ENCODE assay signal across 18 cellular contexts in genomic region chr10:78688221-78688944, GRCh38.
DNase-seq lines count a peak whose midpoint lies in the region; ATAC-seq, FAIRE-seq and TF ChIP-seq lines count a peak whose summit lies in the region.
"Had no signal": no experiment of that assay in that cellular context is flagged by ENCODE, and none has a peak within 500 bp of the region (broad histone marks: within the 10 kb centered on the region; RNA-seq: fewer than 3 reads in every experiment).

No MANE protein-coding gene starts in this region.

- FAIRE-seq in GM12891 (lab: Jason Lieb, UNC) (peak; percentile 41), bronchial epithelial cell (lab: Jason Lieb, UNC) (peak; percentile 98), D721Med (lab: Jason Lieb, UNC) (no peak)
- FAIRE-seq: RCC 7860 had no signal

- peak overlapping the region in 3 of 5 donors; percentile 57 to 80 (median 73) for H3K27ac ChIP-seq in stomach
- no peak overlapping the region for H3K27ac ChIP-seq in mammary epithelial cell (ENCODE audit: insufficient read depth, low read depth, low read length)
- H3K27ac ChIP-seq: cardiac muscle cell had no signal

- H3K27me3 ChIP-seq in bronchial epithelial cell (ENCODE audit: control insufficient read depth, insufficient read depth, low read length): peaks cover 10% of the 10 kb centered on the region
- no peaks in the 10 kb centered on the region for H3K27me3 ChIP-seq in stomach
- no peaks in the 10 kb centered on the region for H3K27me3 ChIP-seq in mammary epithelial cell (ENCODE audit: insufficient read depth, low read length)
- H3K27me3 ChIP-seq: cardiac muscle cell had no signal

- H3K4me1 ChIP-seq in stomach (peaks cover 8 to 24% (median 15%) of the 10 kb centered on the region in 4 donors), mammary epithelial cell (ENCODE audit: insufficient read depth, low read length) (no peaks in the 10 kb centered on the region)

- dilution Hi-C loops in mammary epithelial cell (cut with HindIII; ENCODE audit: low sequenced_read_pairs): no loop called here

- no peaks in the 10 kb centered on the region for H4K20me1 ChIP-seq in mammary epithelial cell (ENCODE audit: insufficient read depth, low read length)

- 72 to 83% (median 73%) methylated on average over 5 to 6 of the region's 6 CpGs for WGBS in stomach, 5 donors
- 70% methylated on average over 6 of the region's 6 CpGs for WGBS in mammary epithelial cell (ENCODE audit: low coverage, missing lambda C conversion rate)

- H3K9ac ChIP-seq in mammary epithelial cell (ENCODE audit: insufficient read depth, low read length): no peak overlapping the region

- ATAC-seq in activated CD8-positive, alpha-beta T cell treated with anti-CD3 and anti-CD28 coated beads for 36 hours: no peak
- ATAC-seq: activated naive CD4-positive, alpha-beta T cell treated with anti-CD3 and anti-CD28 coated beads, Interleukin-2, amount 50 U/mL, for 72 hours; naive thymus-derived CD4-positive, alpha-beta T cell; stimulated activated naive CD8-positive, alpha-beta T cell treated with anti-CD3 and anti-CD28 coated beads, Interleukin-15, Interleukin-2, amounts not matched to agents 100 U/mL and 50 U/mL, for 24 hours had no signal

- POLR2A ChIA-PET in activated CD8-positive, alpha-beta T cell treated with anti-CD3 and anti-CD28 coated beads for 36 hours (lab: Charles Lee): no interaction called here

- no TSS peak for BruUV-seq in mammary epithelial cell (replicated peaks; lab: Mats Ljungman, UMichigan)

- H2AFZ ChIP-seq in mammary epithelial cell (ENCODE audit: low read depth, low read length): no peak overlapping the region

- intact Hi-C loops in stomach (cut with DNase I; ENCODE audit: low total_unique reads): no loop called here
- intact Hi-C loops in activated CD8-positive, alpha-beta T cell treated with anti-CD3 and anti-CD28 coated beads for 36 hours (cut with micrococcal nuclease): no loop called here
- intact Hi-C loops in mammary epithelial cell (cut with micrococcal nuclease): no loop called here

- H3K9me3 ChIP-seq in stomach (no peaks in the 10 kb centered on the region), mammary epithelial cell (replicated peaks; ENCODE audit: insufficient read depth, low read length) (no peaks in the 10 kb centered on the region)

- H3K27me3 Mint-ChIP-seq in activated CD8-positive, alpha-beta T cell treated with anti-CD3 and anti-CD28 coated beads for 36 hours: peaks cover 1% of the 10 kb centered on the region

- no peak for TF ChIP-seq CTCF in bronchial epithelial cell (IDR thresholded peaks at IDR 0.05; ENCODE audit: insufficient read depth, low read length, severe bottlenecking)
- TF ChIP-seq CTCF in stomach (IDR thresholded peaks at IDR 0.05): no peak
- TF ChIP-seq CTCF in activated CD8-positive, alpha-beta T cell treated with anti-CD3 and anti-CD28 coated beads for 36 hours (IDR thresholded peaks at IDR 0.05): no peak
- no peak for TF ChIP-seq CTCF in mammary epithelial cell (conservative IDR thresholded peaks at IDR 0.05 in 1 of 2, IDR thresholded peaks at IDR 0.05 in 1 of 2; ENCODE audit: extremely low read depth in 1 of 2, insufficient read depth in 1 of 2, low read depth in 1 of 2, low read length in 2 of 2)
- TF ChIP-seq CTCF in D721Med (IDR thresholded peaks at IDR 0.05; ENCODE audit: insufficient read depth, missing control alignments): no peak

- H3K79me2 ChIP-seq in mammary epithelial cell (ENCODE audit: insufficient read depth, low read length): no peaks in the 10 kb centered on the region

- CTCF ChIA-PET in activated CD8-positive, alpha-beta T cell treated with anti-CD3 and anti-CD28 coated beads for 36 hours (lab: Charles Lee): no interaction called here
- CTCF ChIA-PET in mammary epithelial cell (lab: Charles Lee; ENCODE audit: low non-redundant PET): no interaction called here

- H3K9me3 Mint-ChIP-seq in activated CD8-positive, alpha-beta T cell treated with anti-CD3 and anti-CD28 coated beads for 36 hours: no peaks in the 10 kb centered on the region
- H3K9me3 Mint-ChIP-seq: activated naive CD4-positive, alpha-beta T cell treated with anti-CD3 and anti-CD28 coated beads, Interleukin-2, amount 50 U/mL, for 72 hours; HFFc6; T-helper 1 cell treated with Interleukin-12 subunit alpha and Interleukin-12 subunit beta and Interleukin-4 antibody, amounts not matched to agents 30 μg/mL and 1 μg/mL, for 36 hours had no signal

- no peak for TF ChIP-seq EP300 in stomach (IDR thresholded peaks at IDR 0.05)

- H3K4me2 ChIP-seq in mammary epithelial cell (ENCODE audit: insufficient read depth, low read depth, low read length): no peak overlapping the region

- H3K4me1 Mint-ChIP-seq in activated CD8-positive, alpha-beta T cell treated with anti-CD3 and anti-CD28 coated beads for 36 hours (ENCODE audit: low read depth): peaks cover 3% of the 10 kb centered on the region
- H3K4me1 Mint-ChIP-seq: naive thymus-derived CD4-positive, alpha-beta T cell had no signal

- H3K36me3 ChIP-seq in bronchial epithelial cell (ENCODE audit: control insufficient read depth, insufficient read depth, low read length) (no peaks in the 10 kb centered on the region), stomach (no peaks in the 10 kb centered on the region), mammary epithelial cell (ENCODE audit: insufficient read depth, low read length) (no peaks in the 10 kb centered on the region)
- H3K36me3 ChIP-seq: cardiac muscle cell had no signal

- no peak for TF ChIP-seq POLR2A in GM12891 (IDR thresholded peaks at IDR 0.05; ENCODE audit: low read depth, low read length)
- no peak for TF ChIP-seq POLR2A in stomach (IDR thresholded peaks at IDR 0.05)

- H3K4me3 ChIP-seq in bronchial epithelial cell (ENCODE audit: low read depth, low read length): no peak overlapping the region
- H3K4me3 ChIP-seq in stomach: no peak overlapping the region
- no peak overlapping the region for H3K4me3 ChIP-seq in mammary epithelial cell (replicated peaks in 1 of 3; ENCODE audit: insufficient read depth in 1 of 3, low read depth in 2 of 3, low read length in 3 of 3)
- H3K4me3 ChIP-seq: cardiac muscle cell had no signal

- no peak overlapping the region for H3K4me3 Mint-ChIP-seq in activated CD8-positive, alpha-beta T cell treated with anti-CD3 and anti-CD28 coated beads for 36 hours
- H3K4me3 Mint-ChIP-seq: HFFc6; naive thymus-derived CD4-positive, alpha-beta T cell; T-helper 1 cell treated with Interleukin-12 subunit alpha and Interleukin-12 subunit beta and Interleukin-4 antibody, amounts not matched to agents 30 μg/mL and 1 μg/mL, for 36 hours had no signal

- H3K36me3 Mint-ChIP-seq in activated CD8-positive, alpha-beta T cell treated with anti-CD3 and anti-CD28 coated beads for 36 hours (ENCODE audit: low read depth): no peaks in the 10 kb centered on the region
- H3K36me3 Mint-ChIP-seq: activated naive CD4-positive, alpha-beta T cell treated with anti-CD3 and anti-CD28 coated beads, Interleukin-2, amount 50 U/mL, for 72 hours; naive thymus-derived CD4-positive, alpha-beta T cell had no signal

- in situ Hi-C loops in mammary epithelial cell (cut with MboI; ENCODE audit: low sequenced_read_pairs in 2 of 2): no loop called here

- no peak overlapping the region for H3K27ac Mint-ChIP-seq in activated CD8-positive, alpha-beta T cell treated with anti-CD3 and anti-CD28 coated beads for 36 hours
- H3K27ac Mint-ChIP-seq: activated naive CD4-positive, alpha-beta T cell treated with anti-CD3 and anti-CD28 coated beads, Interleukin-2, amount 50 U/mL, for 72 hours; HFFc6; T-helper 1 cell treated with Interleukin-12 subunit alpha and Interleukin-12 subunit beta and Interleukin-4 antibody, amounts not matched to agents 30 μg/mL and 1 μg/mL, for 36 hours had no signal

- DNase-seq in GM12891 (ENCODE audit: insufficient read length, low spot score): no peak
- DNase-seq in bronchial epithelial cell (ENCODE audit: low read depth): no peak
- peak; percentile 41 for DNase-seq in iPS-NIHi11 (ENCODE audit: low spot score)
- no peak for DNase-seq in stomach
- DNase-seq in activated CD8-positive, alpha-beta T cell treated with anti-CD3 and anti-CD28 coated beads for 36 hours: no peak
- no peak for DNase-seq in SHP77 treated with DMSO at 0.1 percent for 48 hours (lab: John Stamatoyannopoulos, UW)
- no peak for DNase-seq in mammary epithelial cell
- DNase-seq in D721Med (ENCODE audit: insufficient read length, low spot score): no peak
- DNase-seq: activated T-cell treated with anti-CD3 and anti-CD28 coated beads for 4 hours; HFFc6; Kasumi-1; left ventricle myocardium superior; naive thymus-derived CD4-positive, alpha-beta T cell; stimulated activated naive CD8-positive, alpha-beta T cell treated with anti-CD3 and anti-CD28 coated beads, Interleukin-15, Interleukin-2, amounts not matched to agents 100 U/mL and 50 U/mL, for 24 hours had no signal

TF ChIP-seq in GM12891, 5 proteins besides CTCF, POLR2A, EP300 and RAD21:
- no peak for TF ChIP-seq SPI1 (IDR thresholded peaks at IDR 0.05; ENCODE audit: low read depth, low read length)
- TF ChIP-seq POU2F2 (IDR thresholded peaks at IDR 0.05; ENCODE audit: low read depth, low read length): no peak
- no peak for TF ChIP-seq PAX5 (IDR thresholded peaks at IDR 0.05; ENCODE audit: insufficient read depth, low read length, severe bottlenecking)
- TF ChIP-seq TAF1 (IDR thresholded peaks at IDR 0.05; ENCODE audit: low read depth, low read length): no peak
- no peak for TF ChIP-seq POLR2AphosphoS5 (IDR thresholded peaks at IDR 0.05; ENCODE audit: low read depth, low read length)
